ENCODE assay signal across 26 cellular contexts in the genomic region with DNA sequence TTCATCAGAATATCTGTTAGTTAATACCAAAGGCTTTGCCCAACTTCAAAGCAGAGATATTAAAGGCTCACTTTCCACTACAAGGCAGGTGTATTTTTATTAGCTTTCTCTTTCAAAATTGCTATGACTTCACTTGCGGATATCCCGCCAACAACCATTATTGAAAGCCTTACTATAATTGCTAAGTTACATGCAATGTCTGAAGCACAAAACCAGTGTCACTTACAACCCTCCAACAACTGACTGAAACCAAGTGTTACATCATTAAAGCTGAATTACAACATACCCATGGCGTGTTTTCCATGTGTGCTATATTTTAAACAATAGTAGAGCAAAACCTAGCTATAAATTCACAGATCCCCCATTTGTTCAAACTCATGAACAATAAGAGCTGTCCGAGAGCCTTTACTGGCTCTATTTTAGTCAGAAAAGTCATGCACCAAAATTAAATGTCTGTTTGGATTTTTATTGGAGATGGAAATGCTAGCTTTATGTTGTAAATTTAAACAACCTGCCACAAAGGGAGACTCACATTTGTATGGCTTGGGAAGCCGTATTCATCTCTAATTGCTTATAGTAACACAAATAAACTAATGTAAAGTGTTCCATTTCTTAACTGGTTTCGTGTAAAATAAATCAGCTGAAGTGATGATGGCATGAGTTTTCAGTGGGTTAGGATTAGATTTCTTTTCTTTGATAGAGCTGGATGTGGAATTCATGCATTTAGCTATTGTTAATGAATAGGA.
A peak's percentile ranks its signal among the peaks of the same experiment; 100 is the strongest.
DNase-seq lines count a peak whose midpoint lies in the region; ATAC-seq lines count a peak whose summit lies in the region.
"Had no signal": no experiment of that assay in that cellular context is flagged by ENCODE, and none has a peak within 500 bp of the region (broad histone marks: within the 10 kb centered on the region; RNA-seq: fewer than 3 reads in every experiment).

No MANE protein-coding gene starts in this region.

- DNase-seq in NCI-H510A treated with DMSO at 0.1 percent for 48 hours (lab: John Stamatoyannopoulos, UW) (peak; percentile 10), NCI-H510A (lab: John Stamatoyannopoulos, UW) (no peak), NCI-H2107 (lab: John Stamatoyannopoulos, UW) (peak; percentile 60), NOMO-1 treated with DMSO at 0.1 percent for 48 hours (lab: John Stamatoyannopoulos, UW; ENCODE audit: unreplicated experiment) (peak; percentile 49), glomerular visceral epithelial cell (ENCODE audit: extremely low spot score) (no peak), COLO829 (ENCODE audit: low spot score) (no peak)
- no peak for DNase-seq in effector CD4-positive, alpha-beta T cell
- DNase-seq: activated CD4-positive, alpha-beta T cell treated with anti-CD3 and anti-CD28 coated beads for 4 hours; activated naive CD4-positive, alpha-beta T cell; activated T-cell treated with anti-CD3 and anti-CD28 coated beads, Interleukin-2, amount 50 U/mL, for 48 hours; AML-193; DMS79 treated with DMSO at 0.1 percent for 48 hours; effector CD8-positive, alpha-beta T cell; gastrocnemius medialis; hippocampal formation; mesenchymal stem cell; MG63; NCI-H2171; NCI-H82; nucleus accumbens; T-helper 17 cell; trophoblast cell had no signal

- no peak for ATAC-seq in HG03139 (IDR thresholded peaks at IDR 0.05; ENCODE audit: unreplicated experiment)
- ATAC-seq: gastrocnemius medialis, K562, left lobe of liver, Panc1, T-helper 17 cell had no signal

Comparison
In these comparisons a context has a peak if more than half of its experiments do, and no peak if none do; other contexts are left out.
1. DNase-seq: peak in NCI-H510A treated with DMSO at 0.1 percent for 48 hours (single experiment), NCI-H2107 (single experiment) and NOMO-1 treated with DMSO at 0.1 percent for 48 hours (single experiment); none in NCI-H510A (single experiment), effector CD4-positive, alpha-beta T cell (single experiment), glomerular visceral epithelial cell (single experiment) and COLO829 (single experiment).